Comparison of ENCODE assay signal across 8 cellular contexts in genomic region chr5:150458819-150459557, GRCh38. TPM values are rescaled to one million over a fixed set of nuclear protein-coding genes. Genes with fewer than 3 reads are reported as not detected.
DNase-seq lines count a peak whose midpoint lies in the region; ATAC-seq, FAIRE-seq and TF ChIP-seq lines count a peak whose summit lies in the region.

No MANE protein-coding gene starts in this region.

- TF ChIP-seq CTCF in foreskin fibroblast (IDR thresholded peaks at IDR 0.05; ENCODE audit: low read depth, low read length) = peak; percentile 72
- peak; percentile 69 to 85 (median 72) for TF ChIP-seq CTCF in pancreas (IDR thresholded peaks at IDR 0.05)
- TF ChIP-seq CTCF in transverse colon (IDR thresholded peaks at IDR 0.05) = peak; percentile 79 to 92 (median 88)

- H3K27ac ChIP-seq in pancreas (no peak overlapping the region), transverse colon (peak overlapping the region in 1 of 4 donors; percentile 23)

- no peaks in the 10 kb centered on the region for H3K9me3 ChIP-seq in pancreas
- H3K9me3 ChIP-seq in transverse colon = no peaks in the 10 kb centered on the region

- in situ Hi-C loops in Caki2 (cut with HindIII; ENCODE audit: low pct_unique_long_range_greater_than_20kb, low sequenced_read_pairs) (no loop called here), transverse colon (cut with MboI; ENCODE audit: low pct_ligation_motif_present in 1 of 4, low pct_unique_long_range_greater_than_20kb in 1 of 4, low sequenced_read_pairs in 3 of 4) (loop anchor here (10.0 to 25.0 kb wide), 3 partner anchors 76 to 203 kb away; partner anchors contain the start of gene MYOZ3 (in 3 of the 4))

- intact Hi-C loops in pancreas (cut with DNase I) (loop anchor here in 1 of 3 donors (5.0 to 10.0 kb wide), 2 partner anchors 78 to 386 kb away; partner anchors contain the start of gene IRGM), transverse colon (cut with DNase I; ENCODE audit: low total_unique reads) (loop anchor here (5.0 to 10.0 kb wide), 3 partner anchors 63 to 196 kb away; no protein-coding TSS in a partner anchor)

- FAIRE-seq in HTR-8/SVneo (lab: Jason Lieb, UNC) (no peak), pancreas (lab: Jason Lieb, UNC) (no peak)

- DNase-seq in Caki2 (ENCODE audit: low read depth) (peak; percentile 55), HTR-8/SVneo (ENCODE audit: insufficient read length, low spot score) (peak; percentile 78), RPMI7951 (ENCODE audit: low read depth) (peak; percentile 51), foreskin fibroblast (peak; percentile 45 to 82), pancreas (peak; percentile 61 to 95 (median 86)), transverse colon (peak; percentile 89)
- DNase-seq in activated T-helper 9 cell treated with anti-CD3 and anti-CD28 coated beads, Interleukin-2, amount 50 U/mL, for 16 hours (ENCODE audit: low read depth) = peak; percentile 81

- TF ChIP-seq EP300 in transverse colon (IDR thresholded peaks at IDR 0.05; ENCODE audit: low read depth) = no peak

- peak; percentile 34 for ATAC-seq in GM19468 (IDR thresholded peaks at IDR 0.05; ENCODE audit: extremely low read depth, unreplicated experiment)
- ATAC-seq in pancreas = peak; percentile 97 to 99 (median 98)

- no peak for TF ChIP-seq POLR2A in transverse colon (IDR thresholded peaks at IDR 0.05)

- 18 to 20% methylated on average over 33 to 36 of the region's 36 CpGs for WGBS in pancreas, 2 donors
- 21% methylated on average over 34 of the region's 36 CpGs; no CpG with 5 or more reads in 1 of the 2 donors for WGBS in transverse colon (ENCODE audit: low coverage in 1 of 2), 2 donors

- H3K4me3 ChIP-seq in foreskin fibroblast (ENCODE audit: low read depth in 1 of 2, low read length in 2 of 2) (peak overlapping the region in 1 of 2 donors; percentile 27), pancreas (peak overlapping the region in 1 of 4 donors; percentile 27), transverse colon (peak overlapping the region in 1 of 4 donors; percentile 18)

- H3K4me1 ChIP-seq in pancreas (no peaks in the 10 kb centered on the region), transverse colon (peaks cover 0 to 17% (median 7%) of the 10 kb centered on the region in 4 donors)

- H3K36me3 ChIP-seq in pancreas (no peaks in the 10 kb centered on the region), transverse colon (no peaks in the 10 kb centered on the region)

- no peaks in the 10 kb centered on the region for H3K27me3 ChIP-seq in pancreas
- no peaks in the 10 kb centered on the region for H3K27me3 ChIP-seq in transverse colon

RNA-seq across cellular contexts. Expression of gene RPS14, which starts 9.4 kb away (rescaled TPM):
- total RNA-seq in Caki2 (2014; rRNA removed; shearing (Covaris generic); ENCODE audit: low replicate concordance) = 3,085 and 3,454 TPM in 2 replicates
- total RNA-seq in RPMI7951 (2014; rRNA removed; shearing (Covaris generic)) = 2,147 and 2,510 TPM in 2 replicates
- 1,000 to 10,000 TPM; 1,164 to 1,840 (median 1,380) TPM for total RNA-seq in pancreas
- polyA plus RNA-seq in pancreas = 1,000 to 10,000 TPM; 2,004 to 2,138 TPM
- total RNA-seq in transverse colon = 1,000 to 10,000 TPM; 1,179 to 2,387 (median 1,878) TPM

RNA-seq across cellular contexts. Expression of gene CD74, which starts 46.3 kb away (rescaled TPM):
- 29.4 and 30.7 TPM in 2 replicates for total RNA-seq in Caki2 (2014; rRNA removed; shearing (Covaris generic); ENCODE audit: low replicate concordance)
- 38.7 and 53.3 TPM in 2 replicates for total RNA-seq in RPMI7951 (2014; rRNA removed; shearing (Covaris generic))
- total RNA-seq in pancreas (1,000 to 10,000 TPM in 1 of 6 donors, 100 to 1,000 TPM in 3, 10 to 100 TPM in 2; 67.2 to 1,206 (median 163) TPM), transverse colon (100 to 1,000 TPM in 3 of 4 donors, 10 to 100 TPM in 1; 54.3 to 451 (median 259) TPM)
- 100 to 1,000 TPM; 138 to 141 TPM for polyA plus RNA-seq in pancreas

RNA-seq across cellular contexts. Expression of gene NDST1, which starts 48.9 kb away (rescaled TPM):
- total RNA-seq in Caki2 (2014; rRNA removed; shearing (Covaris generic); ENCODE audit: low replicate concordance) = 42.3 and 58.2 TPM in 2 replicates
- total RNA-seq in RPMI7951 (2014; rRNA removed; shearing (Covaris generic)) = 18.5 and 21.3 TPM in 2 replicates
- total RNA-seq in pancreas = 10 to 100 TPM; 35.5 to 57.2 (median 41.0) TPM
- 10 to 100 TPM in 1 of 2 donors, 1 to 10 TPM in 1; 9.9 to 20.2 TPM for polyA plus RNA-seq in pancreas
- 100 to 1,000 TPM in 1 of 4 donors, 10 to 100 TPM in 3; 68.8 to 104 (median 96.4) TPM for total RNA-seq in transverse colon
